1 cellular context compared by ENCODE assay signal in the genomic region with DNA sequence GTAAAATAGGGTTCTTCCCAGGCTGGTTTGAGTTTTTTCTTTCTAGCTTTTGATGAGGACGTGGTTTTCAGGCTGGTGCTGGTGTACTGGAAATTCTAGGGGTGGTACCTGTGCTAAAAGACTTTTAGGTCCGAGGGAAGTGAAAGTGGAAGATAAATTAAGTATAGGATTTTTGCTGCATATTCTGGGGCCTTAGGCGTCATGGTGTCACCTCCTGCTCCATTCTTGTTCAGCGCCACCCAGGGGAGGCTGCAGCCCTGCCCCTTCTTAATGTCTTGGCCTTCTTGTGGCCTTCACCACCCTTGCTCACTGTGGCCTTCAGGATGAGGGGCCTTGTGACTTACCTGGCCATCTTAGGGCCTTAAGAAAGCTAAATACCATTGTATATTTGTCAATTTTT.
TF ChIP-seq lines count a peak whose summit lies in the region.

No MANE protein-coding gene starts in this region.

TF ChIP-seq in H1, 55 proteins besides CTCF, POLR2A, EP300 and RAD21:
- TF ChIP-seq SIN3A (conservative IDR thresholded peaks at IDR 0.05 in 1 of 2, IDR thresholded peaks at IDR 0.05 in 1 of 2; ENCODE audit: low read depth in 1 of 2, low read length in 2 of 2), result no peak
- TF ChIP-seq SUZ12 (IDR thresholded peaks at IDR 0.05; ENCODE audit: low read length), result no peak
- TF ChIP-seq, protein P1, sequence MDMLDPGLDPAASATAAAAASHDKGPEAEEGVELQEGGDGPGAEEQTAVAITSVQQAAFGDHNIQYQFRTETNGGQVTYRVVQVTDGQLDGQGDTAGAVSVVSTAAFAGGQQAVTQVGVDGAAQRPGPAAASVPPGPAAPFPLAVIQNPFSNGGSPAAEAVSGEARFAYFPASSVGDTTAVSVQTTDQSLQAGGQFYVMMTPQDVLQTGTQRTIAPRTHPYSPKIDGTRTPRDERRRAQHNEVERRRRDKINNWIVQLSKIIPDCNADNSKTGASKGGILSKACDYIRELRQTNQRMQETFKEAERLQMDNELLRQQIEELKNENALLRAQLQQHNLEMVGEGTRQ (IDR thresholded peaks at IDR 0.05; ENCODE audit: low read length), result no peak
- TF ChIP-seq, protein P2, sequence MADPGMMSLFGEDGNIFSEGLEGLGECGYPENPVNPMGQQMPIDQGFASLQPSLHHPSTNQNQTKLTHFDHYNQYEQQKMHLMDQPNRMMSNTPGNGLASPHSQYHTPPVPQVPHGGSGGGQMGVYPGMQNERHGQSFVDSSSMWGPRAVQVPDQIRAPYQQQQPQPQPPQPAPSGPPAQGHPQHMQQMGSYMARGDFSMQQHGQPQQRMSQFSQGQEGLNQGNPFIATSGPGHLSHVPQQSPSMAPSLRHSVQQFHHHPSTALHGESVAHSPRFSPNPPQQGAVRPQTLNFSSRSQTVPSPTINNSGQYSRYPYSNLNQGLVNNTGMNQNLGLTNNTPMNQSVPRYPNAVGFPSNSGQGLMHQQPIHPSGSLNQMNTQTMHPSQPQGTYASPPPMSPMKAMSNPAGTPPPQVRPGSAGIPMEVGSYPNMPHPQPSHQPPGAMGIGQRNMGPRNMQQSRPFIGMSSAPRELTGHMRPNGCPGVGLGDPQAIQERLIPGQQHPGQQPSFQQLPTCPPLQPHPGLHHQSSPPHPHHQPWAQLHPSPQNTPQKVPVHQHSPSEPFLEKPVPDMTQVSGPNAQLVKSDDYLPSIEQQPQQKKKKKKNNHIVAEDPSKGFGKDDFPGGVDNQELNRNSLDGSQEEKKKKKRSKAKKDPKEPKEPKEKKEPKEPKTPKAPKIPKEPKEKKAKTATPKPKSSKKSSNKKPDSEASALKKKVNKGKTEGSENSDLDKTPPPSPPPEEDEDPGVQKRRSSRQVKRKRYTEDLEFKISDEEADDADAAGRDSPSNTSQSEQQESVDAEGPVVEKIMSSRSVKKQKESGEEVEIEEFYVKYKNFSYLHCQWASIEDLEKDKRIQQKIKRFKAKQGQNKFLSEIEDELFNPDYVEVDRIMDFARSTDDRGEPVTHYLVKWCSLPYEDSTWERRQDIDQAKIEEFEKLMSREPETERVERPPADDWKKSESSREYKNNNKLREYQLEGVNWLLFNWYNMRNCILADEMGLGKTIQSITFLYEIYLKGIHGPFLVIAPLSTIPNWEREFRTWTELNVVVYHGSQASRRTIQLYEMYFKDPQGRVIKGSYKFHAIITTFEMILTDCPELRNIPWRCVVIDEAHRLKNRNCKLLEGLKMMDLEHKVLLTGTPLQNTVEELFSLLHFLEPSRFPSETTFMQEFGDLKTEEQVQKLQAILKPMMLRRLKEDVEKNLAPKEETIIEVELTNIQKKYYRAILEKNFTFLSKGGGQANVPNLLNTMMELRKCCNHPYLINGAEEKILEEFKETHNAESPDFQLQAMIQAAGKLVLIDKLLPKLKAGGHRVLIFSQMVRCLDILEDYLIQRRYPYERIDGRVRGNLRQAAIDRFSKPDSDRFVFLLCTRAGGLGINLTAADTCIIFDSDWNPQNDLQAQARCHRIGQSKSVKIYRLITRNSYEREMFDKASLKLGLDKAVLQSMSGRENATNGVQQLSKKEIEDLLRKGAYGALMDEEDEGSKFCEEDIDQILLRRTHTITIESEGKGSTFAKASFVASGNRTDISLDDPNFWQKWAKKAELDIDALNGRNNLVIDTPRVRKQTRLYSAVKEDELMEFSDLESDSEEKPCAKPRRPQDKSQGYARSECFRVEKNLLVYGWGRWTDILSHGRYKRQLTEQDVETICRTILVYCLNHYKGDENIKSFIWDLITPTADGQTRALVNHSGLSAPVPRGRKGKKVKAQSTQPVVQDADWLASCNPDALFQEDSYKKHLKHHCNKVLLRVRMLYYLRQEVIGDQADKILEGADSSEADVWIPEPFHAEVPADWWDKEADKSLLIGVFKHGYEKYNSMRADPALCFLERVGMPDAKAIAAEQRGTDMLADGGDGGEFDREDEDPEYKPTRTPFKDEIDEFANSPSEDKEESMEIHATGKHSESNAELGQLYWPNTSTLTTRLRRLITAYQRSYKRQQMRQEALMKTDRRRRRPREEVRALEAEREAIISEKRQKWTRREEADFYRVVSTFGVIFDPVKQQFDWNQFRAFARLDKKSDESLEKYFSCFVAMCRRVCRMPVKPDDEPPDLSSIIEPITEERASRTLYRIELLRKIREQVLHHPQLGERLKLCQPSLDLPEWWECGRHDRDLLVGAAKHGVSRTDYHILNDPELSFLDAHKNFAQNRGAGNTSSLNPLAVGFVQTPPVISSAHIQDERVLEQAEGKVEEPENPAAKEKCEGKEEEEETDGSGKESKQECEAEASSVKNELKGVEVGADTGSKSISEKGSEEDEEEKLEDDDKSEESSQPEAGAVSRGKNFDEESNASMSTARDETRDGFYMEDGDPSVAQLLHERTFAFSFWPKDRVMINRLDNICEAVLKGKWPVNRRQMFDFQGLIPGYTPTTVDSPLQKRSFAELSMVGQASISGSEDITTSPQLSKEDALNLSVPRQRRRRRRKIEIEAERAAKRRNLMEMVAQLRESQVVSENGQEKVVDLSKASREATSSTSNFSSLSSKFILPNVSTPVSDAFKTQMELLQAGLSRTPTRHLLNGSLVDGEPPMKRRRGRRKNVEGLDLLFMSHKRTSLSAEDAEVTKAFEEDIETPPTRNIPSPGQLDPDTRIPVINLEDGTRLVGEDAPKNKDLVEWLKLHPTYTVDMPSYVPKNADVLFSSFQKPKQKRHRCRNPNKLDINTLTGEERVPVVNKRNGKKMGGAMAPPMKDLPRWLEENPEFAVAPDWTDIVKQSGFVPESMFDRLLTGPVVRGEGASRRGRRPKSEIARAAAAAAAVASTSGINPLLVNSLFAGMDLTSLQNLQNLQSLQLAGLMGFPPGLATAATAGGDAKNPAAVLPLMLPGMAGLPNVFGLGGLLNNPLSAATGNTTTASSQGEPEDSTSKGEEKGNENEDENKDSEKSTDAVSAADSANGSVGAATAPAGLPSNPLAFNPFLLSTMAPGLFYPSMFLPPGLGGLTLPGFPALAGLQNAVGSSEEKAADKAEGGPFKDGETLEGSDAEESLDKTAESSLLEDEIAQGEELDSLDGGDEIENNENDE (IDR thresholded peaks at IDR 0.05; ENCODE audit: insufficient replicate concordance, low read length), result no peak
- TF ChIP-seq KDM5A (IDR thresholded peaks at IDR 0.05; ENCODE audit: low read length), result no peak
- TF ChIP-seq CEBPB (IDR thresholded peaks at IDR 0.05; ENCODE audit: low read depth, low read length), result no peak
- no peak for TF ChIP-seq HDAC6 (IDR thresholded peaks at IDR 0.05; ENCODE audit: low read depth, low read length)
- TF ChIP-seq GTF2F1 (IDR thresholded peaks at IDR 0.05; ENCODE audit: borderline replicate concordance, low read depth, low read length), result no peak
